Comparison of ENCODE assay signal across 17 cellular contexts in the genomic region with DNA sequence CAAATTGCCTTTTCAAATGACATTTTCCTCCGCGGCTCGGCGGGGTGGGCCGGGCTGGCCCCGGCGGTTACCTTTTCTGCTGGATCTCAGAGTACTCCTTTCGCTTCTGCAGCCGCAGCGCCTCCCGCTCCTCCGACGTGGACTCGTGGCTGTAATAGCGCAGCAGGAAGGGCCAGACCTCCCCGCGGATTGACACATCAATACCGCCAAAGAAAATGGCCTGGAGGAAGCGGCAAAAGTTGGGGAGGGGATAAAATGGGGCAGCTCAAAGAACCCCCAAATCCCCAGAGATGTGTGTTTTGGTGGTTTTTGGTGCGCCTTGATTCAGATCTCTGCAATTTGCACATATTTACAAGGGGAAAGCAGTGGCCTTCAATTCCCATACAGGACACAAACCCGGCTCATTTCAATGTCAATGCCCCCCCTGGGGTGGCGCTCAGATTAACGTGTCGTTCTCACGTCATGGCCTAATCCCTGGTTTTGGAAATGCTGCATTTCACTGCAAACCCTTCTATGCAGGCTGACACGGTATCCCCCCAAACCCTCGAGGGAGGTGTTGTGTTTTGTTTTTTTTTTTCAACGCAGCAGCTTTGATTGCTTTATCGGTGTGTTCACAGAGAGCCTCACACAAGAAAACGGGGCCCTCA.
DNase-seq lines count a peak whose midpoint lies in the region; ATAC-seq and TF ChIP-seq lines count a peak whose summit lies in the region.
"Had no signal": no experiment of that assay in that cellular context is flagged by ENCODE, and none has a peak within 500 bp of the region (broad histone marks: within the 10 kb centered on the region; RNA-seq: fewer than 3 reads in every experiment).

No MANE protein-coding gene starts in this region.

- H3K4me1 ChIP-seq in Caco-2 = peaks cover 46% of the 10 kb centered on the region
- H3K4me1 ChIP-seq in endodermal cell (ENCODE audit: control insufficient read depth, insufficient read depth, low read length) = peaks cover 6% of the 10 kb centered on the region

- H3K27me3 ChIP-seq in Caco-2 (replicated peaks; ENCODE audit: control insufficient read depth, insufficient read depth, low read length) (no peaks in the 10 kb centered on the region), endodermal cell (ENCODE audit: control insufficient read depth, insufficient read depth, low read length, poor library complexity, severe bottlenecking) (no peaks in the 10 kb centered on the region)
- H3K27me3 ChIP-seq: brain microvascular endothelial cell had no signal

- H3K4me3 ChIP-seq in Caco-2 (ENCODE audit: low read depth, low read length) (no peak overlapping the region), endodermal cell (ENCODE audit: low read length) (no peak overlapping the region)

- peak overlapping the region; percentile 52 for H3K4me3 Mint-ChIP-seq in Caco-2 (ENCODE audit: unreplicated experiment)
- H3K4me3 Mint-ChIP-seq in endodermal cell = peak overlapping the region; percentile 46
- H3K4me3 Mint-ChIP-seq in neural crest cell = peak overlapping the region; percentile 70
- H3K4me3 Mint-ChIP-seq: B cell; stimulated activated effector memory CD8-positive, alpha-beta T cell treated with anti-CD3 and anti-CD28 coated beads, Interleukin-12 subunit alpha, Interleukin-12 subunit beta, amount 100 ng/mL, for 72 hours had no signal

- in situ Hi-C loops in ACHN (cut with HindIII; ENCODE audit: low pct_ligation_motif_present, low pct_unique_long_range_greater_than_20kb, low sequenced_read_pairs) = no loop called here

- peak overlapping the region; percentile 97 for H3K27ac ChIP-seq in endodermal cell (ENCODE audit: low read depth, low read length)
- H3K27ac ChIP-seq: brain microvascular endothelial cell had no signal

- no peak for ATAC-seq in HG02973 (IDR thresholded peaks at IDR 0.05; ENCODE audit: unreplicated experiment)
- ATAC-seq: Panc1; stimulated activated effector memory CD8-positive, alpha-beta T cell treated with anti-CD3 and anti-CD28 coated beads, Interleukin-12 subunit alpha, Interleukin-12 subunit beta, amount 100 ng/mL, for 72 hours had no signal

- peak overlapping the region; percentile 69 for H3K27ac Mint-ChIP-seq in Caco-2 (ENCODE audit: unreplicated experiment)
- peak overlapping the region; percentile 91 for H3K27ac Mint-ChIP-seq in endodermal cell
- H3K27ac Mint-ChIP-seq in neural crest cell (ENCODE audit: unreplicated experiment) = no peak overlapping the region
- H3K27ac Mint-ChIP-seq: B cell; mesothelial cell of epicardium; stimulated activated effector memory CD8-positive, alpha-beta T cell treated with anti-CD3 and anti-CD28 coated beads, Interleukin-12 subunit alpha, Interleukin-12 subunit beta, amount 100 ng/mL, for 72 hours had no signal

- intact Hi-C loops in Caco-2 (cut with micrococcal nuclease; ENCODE audit: unreplicated experiment) = loop anchor here (5.0 kb wide), 1 partner anchor 43 kb away; no protein-coding TSS in a partner anchor

- no peaks in the 10 kb centered on the region; the same call in none of the 2 replicates for H3K36me3 ChIP-seq in Caco-2 (ENCODE audit: control insufficient read depth, insufficient read depth, low read length)
- peaks cover 19% of the 10 kb centered on the region for H3K36me3 ChIP-seq in endodermal cell (ENCODE audit: control insufficient read depth, insufficient read depth, low read length)

- no peak overlapping the region for H3K9ac ChIP-seq in endodermal cell (ENCODE audit: extremely low read depth, low read length, poor library complexity, severe bottlenecking)

- H3K27me3 Mint-ChIP-seq in Caco-2 (ENCODE audit: insufficient read depth, unreplicated experiment) (no peaks in the 10 kb centered on the region), endodermal cell (ENCODE audit: insufficient read depth) (peaks cover 14% of the 10 kb centered on the region), neural crest cell (ENCODE audit: low read depth) (peaks cover 2% of the 10 kb centered on the region)
- H3K27me3 Mint-ChIP-seq: B cell had no signal

- H3K4me1 Mint-ChIP-seq in Caco-2 (ENCODE audit: low read depth, unreplicated experiment) (peaks cover 23% of the 10 kb centered on the region), endodermal cell (peaks cover 37% of the 10 kb centered on the region), neural crest cell (peaks cover 46% of the 10 kb centered on the region)
- H3K4me1 Mint-ChIP-seq: stimulated activated effector memory CD8-positive, alpha-beta T cell treated with anti-CD3 and anti-CD28 coated beads, Interleukin-12 subunit alpha, Interleukin-12 subunit beta, amount 100 ng/mL, for 72 hours had no signal

- H3K9me3 ChIP-seq in Caco-2 (no peaks in the 10 kb centered on the region), endodermal cell (ENCODE audit: control insufficient read depth, low read length) (no peaks in the 10 kb centered on the region)

- DNase-seq in Caco-2 (peak in 1 of 2 experiments; percentile 25), NCI-H2227 (lab: John Stamatoyannopoulos, UW; ENCODE audit: unreplicated experiment) (peak; percentile 89), endodermal cell (peak; percentile 96), neural crest cell (ENCODE audit: low read depth, low spot score) (no peak), ACHN (no peak), HUDEP-2 (lab: John Stamatoyannopoulos, UW; ENCODE audit: unreplicated experiment in 76 of 76) (no peak), NCI-H187 (lab: John Stamatoyannopoulos, UW) (no peak)
- DNase-seq: activated CD4-positive, alpha-beta T cell treated with anti-CD3 and anti-CD28 coated beads, Interleukin-2, amount 50 U/mL, for 4 hours; activated gamma-delta T cell treated with Interleukin-2 at 50 U/mL for 16 hours; brain microvascular endothelial cell; NCI-H1092; stimulated activated CD4-positive, alpha-beta T cell treated with anti-CD3 and anti-CD28 coated beads, Interleukin-4, amount 100 ng/mL, for 1 hour had no signal

- TF ChIP-seq CTCF in Caco-2 (IDR thresholded peaks at IDR 0.05; ENCODE audit: insufficient read depth in 1 of 2, low read depth in 1 of 2, low read length in 1 of 2, severe bottlenecking in 1 of 2, unreplicated experiment in 1 of 2) = no peak
- no peak for TF ChIP-seq CTCF in endodermal cell (conservative IDR thresholded peaks at IDR 0.05)
- TF ChIP-seq CTCF in neural crest cell (conservative IDR thresholded peaks at IDR 0.05) = no peak

- BruUV-seq in Caco-2 (replicated peaks; lab: Mats Ljungman, UMichigan) = no TSS peak

- CTCF ChIA-PET in Caco-2 (lab: Charles Lee) = interaction anchor here (0.5 to 1.0 kb wide), 2 partner anchors 23 to 42 kb away, joined by 4 to 5 read pairs; no protein-coding TSS in a partner anchor

- WGBS in endodermal cell (ENCODE audit: insufficient coverage in 1 of 2, insufficient read length in 1 of 2), 2 experiments = 25 to 38% methylated on average over 17 to 30 of the region's 30 CpGs

- H3K36me3 Mint-ChIP-seq in Caco-2 (ENCODE audit: insufficient read depth, unreplicated experiment) (peaks cover 28% of the 10 kb centered on the region), endodermal cell (ENCODE audit: low read depth) (peaks cover 30% of the 10 kb centered on the region), neural crest cell (ENCODE audit: low read depth) (peaks cover 5% of the 10 kb centered on the region)
- H3K36me3 Mint-ChIP-seq: stimulated activated effector memory CD8-positive, alpha-beta T cell treated with anti-CD3 and anti-CD28 coated beads, Interleukin-12 subunit alpha, Interleukin-12 subunit beta, amount 100 ng/mL, for 72 hours had no signal

- H3K9me3 Mint-ChIP-seq in Caco-2 (ENCODE audit: unreplicated experiment) (no peaks in the 10 kb centered on the region), endodermal cell (no peaks in the 10 kb centered on the region), neural crest cell (no peaks in the 10 kb centered on the region)
- H3K9me3 Mint-ChIP-seq: mesothelial cell of epicardium; stimulated activated effector memory CD8-positive, alpha-beta T cell treated with anti-CD3 and anti-CD28 coated beads, Interleukin-12 subunit alpha, Interleukin-12 subunit beta, amount 100 ng/mL, for 72 hours had no signal

- POLR2A ChIA-PET in Caco-2 (lab: Charles Lee) = interaction anchor here (1.7 kb wide), 1 partner anchor 34 kb away, joined by 5 read pairs; no protein-coding TSS in a partner anchor

Comparison
In these comparisons a context has a peak if more than half of its experiments do, and no peak if none do; other contexts are left out.
1. DNase-seq: peak in NCI-H2227 (single experiment) and endodermal cell (single experiment); none in neural crest cell (single experiment), ACHN (single experiment), HUDEP-2 (0 of 76) and NCI-H187 (0 of 2).
2. Peak in every context shown above with its lines, with median percentiles within 50 percentile points of each other: H3K4me3 Mint-ChIP-seq.